In the genomic region with DNA sequence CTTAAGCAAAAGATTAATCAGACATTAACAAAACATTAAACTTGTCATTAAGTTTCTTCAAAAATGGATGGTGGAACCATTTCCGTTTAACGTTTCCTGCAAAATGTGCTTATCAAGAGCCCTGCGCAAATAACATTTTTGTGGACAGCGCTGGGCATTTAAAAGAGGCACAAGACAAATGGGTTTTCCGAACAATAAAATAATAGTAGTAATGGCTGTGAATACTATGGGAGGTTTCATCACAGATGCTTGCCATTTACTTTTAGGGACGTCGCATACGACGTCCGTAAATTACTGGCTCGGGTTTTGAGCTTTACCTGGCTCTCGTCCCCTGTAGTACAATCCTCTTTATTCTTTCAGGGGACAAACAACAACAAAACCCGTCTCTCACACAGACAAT, we compare ENCODE assay signal across 9 cellular contexts. TPM values are rescaled to one million over a fixed set of nuclear protein-coding genes. Genes with fewer than 3 reads are reported as not detected.
DNase-seq lines count a peak whose midpoint lies in the region; ATAC-seq, FAIRE-seq and TF ChIP-seq lines count a peak whose summit lies in the region.
"Had no signal": no experiment of that assay in that cellular context is flagged by ENCODE, and none has a peak within 500 bp of the region (broad histone marks: within the 10 kb centered on the region; RNA-seq: fewer than 3 reads in every experiment).

No MANE protein-coding gene starts in this region.

- H3K4me1 Mint-ChIP-seq in CD14-positive monocyte (peaks cover 39% of the 10 kb centered on the region), WTC11 (peaks cover 32% of the 10 kb centered on the region)

- H4K8ac ChIP-seq in neuronal stem cell (ENCODE audit: low read depth, low read length): no peak overlapping the region

- peaks cover 82% of the 10 kb centered on the region for H3K79me2 ChIP-seq in endothelial cell of umbilical vein (ENCODE audit: control insufficient read depth, insufficient read depth, low read length)

- intact Hi-C loops in CD14-positive monocyte (cut with micrococcal nuclease) (loop anchor here (5.0 to 10.0 kb wide), 3 partner anchors 97 to 273 kb away; a partner anchor contains a TSS), endothelial cell of umbilical vein (cut with micrococcal nuclease) (loop anchor here (5.0 to 10.0 kb wide), 4 partner anchors 101 to 511 kb away; a partner anchor contains a TSS), posterior vena cava (cut with DNase I) (loop anchor here in 1 of 2 donors (5.0 kb wide), 1 partner anchor 104 kb away; no protein-coding TSS in a partner anchor)

- H4K91ac ChIP-seq in neuronal stem cell (ENCODE audit: low read depth, low read length, poor library complexity): no peak overlapping the region

- no peak for TF ChIP-seq CTCF in CD14-positive monocyte (IDR thresholded peaks at IDR 0.05)
- TF ChIP-seq CTCF in LNCaP clone FGC (IDR thresholded peaks at IDR 0.05; ENCODE audit: control insufficient read depth, extremely low read depth, insufficient read depth): no peak
- TF ChIP-seq CTCF in endothelial cell of umbilical vein (IDR thresholded peaks at IDR 0.05; ENCODE audit: extremely low read depth in 1 of 2, insufficient read depth in 1 of 2, low read depth in 1 of 2, low read length in 2 of 2): no peak
- no peak for TF ChIP-seq CTCF in WTC11 (IDR thresholded peaks at IDR 0.05)

- no peak for ATAC-seq in WTC11

- no peak overlapping the region for H2BK120ac ChIP-seq in neuronal stem cell (ENCODE audit: low read depth, low read length)

- H3K4me1 ChIP-seq in endothelial cell of umbilical vein (ENCODE audit: control insufficient read depth, extremely low read depth, insufficient read depth, low read length): peaks cover 27% of the 10 kb centered on the region
- H3K4me1 ChIP-seq in neuronal stem cell (ENCODE audit: control insufficient read depth in 2 of 2, insufficient read depth in 1 of 2, low read depth in 1 of 2, low read length in 2 of 2): peaks cover 7 to 22% of the 10 kb centered on the region in 2 donors

- H3K9me3 ChIP-seq in endothelial cell of umbilical vein (replicated peaks; ENCODE audit: control insufficient read depth, insufficient read depth, low read length): no peaks in the 10 kb centered on the region
- H3K9me3 ChIP-seq in neuronal stem cell (replicated peaks in 1 of 2; ENCODE audit: control insufficient read depth in 2 of 2, insufficient read depth in 1 of 2, low read depth in 1 of 2, low read length in 2 of 2): no peaks in the 10 kb centered on the region

- dilution Hi-C loops in endothelial cell of umbilical vein (cut with MboI; ENCODE audit: extremely low pct_ligation_motif_present, low sequenced_read_pairs): no loop called here

- H3K18ac ChIP-seq in neuronal stem cell (ENCODE audit: low read length): no peak overlapping the region

- H2AK5ac ChIP-seq in neuronal stem cell (ENCODE audit: low read depth, low read length): no peak overlapping the region

- H3K23ac ChIP-seq in neuronal stem cell (ENCODE audit: low read depth, low read length, poor library complexity): no peak overlapping the region

- no peak overlapping the region for H3K4ac ChIP-seq in neuronal stem cell (ENCODE audit: low read length)

- H3K14ac ChIP-seq in neuronal stem cell (ENCODE audit: low read length): no peak overlapping the region

- H3K4me3 Mint-ChIP-seq in CD14-positive monocyte: peak overlapping the region in 1 of 2 donors; percentile 98
- no peak overlapping the region for H3K4me3 Mint-ChIP-seq in WTC11

- DNase-seq in CD14-positive monocyte (ENCODE audit: low spot score) (no peak), LNCaP clone FGC (ENCODE audit: low read depth) (no peak), endothelial cell of umbilical vein (ENCODE audit: low read depth, low spot score) (peak; percentile 79), neuronal stem cell (ENCODE audit: low spot score) (no peak), SIG-M5 (lab: John Stamatoyannopoulos, UW) (no peak), posterior vena cava (ENCODE audit: low spot score) (no peak), WTC11 (ENCODE audit: low spot score) (no peak)
- no peak for DNase-seq in stimulated activated CD4-positive, alpha-beta T cell treated with anti-CD3 and anti-CD28 coated beads, Interleukin-4, amount 100 ng/mL, for 1 hour

- H3K4me3 ChIP-seq in LNCaP clone FGC (ENCODE audit: low read depth, low read length) (peak overlapping the region; percentile 79), endothelial cell of umbilical vein (replicated peaks in 1 of 3; ENCODE audit: insufficient read depth in 1 of 3, low read depth in 1 of 3, low read length in 3 of 3) (peak overlapping the region; percentile 37 to 88 (median 54)), neuronal stem cell (ENCODE audit: low read length in 2 of 2) (peak overlapping the region; percentile 66 to 95)

- H3K36me3 Mint-ChIP-seq in CD14-positive monocyte (peaks cover 8 to 9% of the 10 kb centered on the region in 2 donors), WTC11 (no peaks in the 10 kb centered on the region; the same call in 1 of the 2 replicates)

- H3K27ac Mint-ChIP-seq in CD14-positive monocyte (peak overlapping the region in 4 of 7 donors; percentile 20 to 72 (median 66)), WTC11 (no peak overlapping the region; the same call in 1 of the 2 replicates)

- no peaks in the 10 kb centered on the region for H3K9me1 ChIP-seq in endothelial cell of umbilical vein (replicated peaks; ENCODE audit: control insufficient read depth, extremely low read depth, insufficient read depth, low read length)

- no peaks in the 10 kb centered on the region for H3K36me3 ChIP-seq in endothelial cell of umbilical vein (ENCODE audit: control insufficient read depth in 2 of 2, extremely low read depth in 1 of 2, insufficient read depth in 2 of 2, low read length in 2 of 2)
- H3K36me3 ChIP-seq in neuronal stem cell (replicated peaks in 1 of 2; ENCODE audit: control insufficient read depth in 2 of 2, insufficient read depth in 2 of 2, low read length in 2 of 2): peaks cover 0 to 45% of the 10 kb centered on the region in 2 donors

- no CpG with 5 or more reads among the region's 13 CpGs for WGBS in neuronal stem cell (ENCODE audit: extremely low coverage in 2 of 2, insufficient read length in 2 of 2, insufficient replicate concordance in 1 of 2), 2 donors

- H3K27ac ChIP-seq in endothelial cell of umbilical vein (ENCODE audit: insufficient read depth, low read depth, low read length): peak overlapping the region; percentile 85
- H3K27ac ChIP-seq in neuronal stem cell (replicated peaks; ENCODE audit: low read length): no peak overlapping the region

- peak overlapping the region; percentile 97 for H3K9ac ChIP-seq in endothelial cell of umbilical vein (replicated peaks; ENCODE audit: extremely low read depth, insufficient read depth, low read length)
- no peak overlapping the region for H3K9ac ChIP-seq in neuronal stem cell (ENCODE audit: low read depth, low read length, poor library complexity)

- H3K27me3 Mint-ChIP-seq in CD14-positive monocyte (ENCODE audit: low read depth in 3 of 3) (peaks cover 0 to 3% (median 0%) of the 10 kb centered on the region in 3 donors), WTC11 (ENCODE audit: low read depth) (no peaks in the 10 kb centered on the region)

- peak; percentile 41 for TF ChIP-seq POLR2A in endothelial cell of umbilical vein (IDR thresholded peaks at IDR 0.05; ENCODE audit: low read depth, low read length)

- no peaks in the 10 kb centered on the region for H3K79me1 ChIP-seq in neuronal stem cell (ENCODE audit: low read depth, low read length)

- peaks cover under 1% of the 10 kb centered on the region for H4K20me1 ChIP-seq in endothelial cell of umbilical vein (replicated peaks; ENCODE audit: control insufficient read depth, extremely low read depth, insufficient read depth, low read length)

- H3K4me2 ChIP-seq in endothelial cell of umbilical vein (ENCODE audit: insufficient read depth, low read length) (peak overlapping the region; percentile 92), neuronal stem cell (ENCODE audit: insufficient read depth, low read length, poor library complexity, severe bottlenecking) (peak overlapping the region; percentile 62)

- H2AFZ ChIP-seq in endothelial cell of umbilical vein (ENCODE audit: low read depth, low read length) (peak overlapping the region; percentile 13), neuronal stem cell (ENCODE audit: low read length) (peak overlapping the region; percentile 72)

- H2BK12ac ChIP-seq in neuronal stem cell (ENCODE audit: low read length): no peak overlapping the region

- CTCF ChIA-PET in endothelial cell of umbilical vein (lab: Charles Lee): interaction anchor here (1.1 to 2.6 kb wide), 4 partner anchors 31 to 427 kb away, joined by 3 to 15 read pairs (median 4); no protein-coding TSS in a partner anchor
- CTCF ChIA-PET in WTC11 (lab: Charles Lee): interaction anchor here (1.0 kb wide), 1 partner anchor 50 kb away, joined by 4 read pairs; no protein-coding TSS in a partner anchor

- no peak overlapping the region for H2BK15ac ChIP-seq in neuronal stem cell (ENCODE audit: low read length)

- H3K9me3 Mint-ChIP-seq in CD14-positive monocyte (no peaks in the 10 kb centered on the region), WTC11 (no peaks in the 10 kb centered on the region)

- BruUV-seq in endothelial cell of umbilical vein (replicated peaks; lab: Mats Ljungman, UMichigan): no TSS peak

- no peak for FAIRE-seq in endothelial cell of umbilical vein (lab: Jason Lieb, UNC)
- FAIRE-seq: islet of Langerhans had no signal

- POLR2A ChIA-PET in endothelial cell of umbilical vein (lab: Charles Lee) (no interaction called here), WTC11 (lab: Charles Lee) (interaction anchor here (1.1 to 1.5 kb wide), 4 partner anchors 11 to 276 kb away, joined by 3 to 4 read pairs (median 3); a partner anchor contains a TSS)

- H3K27me3 ChIP-seq in endothelial cell of umbilical vein (ENCODE audit: control insufficient read depth in 2 of 2, insufficient read depth in 2 of 2, low read length in 2 of 2) (no peaks in the 10 kb centered on the region), neuronal stem cell (ENCODE audit: control insufficient read depth in 3 of 3, insufficient read depth in 3 of 3, low read depth in 1 of 3, low read length in 3 of 3) (no peaks in the 10 kb centered on the region)

- H2BK5ac ChIP-seq in neuronal stem cell (ENCODE audit: low read length): no peak overlapping the region

RNA-seq across cellular contexts. Expression of a gene that starts 1.0 kb away (rescaled TPM):
- polyA plus RNA-seq in CD14-positive monocyte (1 to 10 TPM; 4.1 to 5.0 TPM), endothelial cell of umbilical vein (4.0 and 4.4 TPM in 2 replicates)
- total RNA-seq in endothelial cell of umbilical vein (19.0 and 19.7 TPM in 2 replicates), posterior vena cava (10 to 100 TPM; 11.2 to 12.3 TPM), WTC11 (2021) (14.3 to 17.2 TPM (median 14.4 TPM) in 3 replicates)
- polyA plus RNA-seq in endothelial cell of umbilical vein (2011; cell fraction: cytosol; rRNA removed): 4.7 and 5.0 TPM in 2 replicates
- polyA plus RNA-seq in endothelial cell of umbilical vein (2011; cell fraction: nucleus; rRNA removed): 12.5 and 17.5 TPM in 2 replicates
- polyA plus RNA-seq in endothelial cell of umbilical vein (2012): 7.9 and 10.2 TPM in 2 replicates
- 20.3 and 23.5 TPM in 2 replicates for polyA minus RNA-seq in endothelial cell of umbilical vein
- polyA minus RNA-seq in endothelial cell of umbilical vein (2011; cell fraction: cytosol; rRNA and poly(A)+ RNA removed): 12.4 TPM
- polyA minus RNA-seq in endothelial cell of umbilical vein (2011; cell fraction: nucleus; rRNA and poly(A)+ RNA removed): 25.5 and 37.1 TPM in 2 replicates
- polyA plus RNA-seq in neuronal stem cell (2013, experiment 1 of 2): 9.8 TPM
- 10.2 TPM for polyA plus RNA-seq in neuronal stem cell (2013, experiment 2 of 2)

RNA-seq across cellular contexts. Expression of a gene that starts 1.5 kb away (rescaled TPM):
- polyA plus RNA-seq in CD14-positive monocyte (10 to 100 TPM; 13.2 to 21.4 TPM), endothelial cell of umbilical vein (8.3 and 11.8 TPM in 2 replicates)
- total RNA-seq in endothelial cell of umbilical vein (49.7 and 52.1 TPM in 2 replicates), posterior vena cava (10 to 100 TPM; 60.5 to 77.7 TPM), WTC11 (2021) (49.5 to 56.6 TPM (median 54.7 TPM) in 3 replicates)
- polyA plus RNA-seq in endothelial cell of umbilical vein (2011; cell fraction: cytosol; rRNA removed): 12.2 and 15.8 TPM in 2 replicates
- polyA plus RNA-seq in endothelial cell of umbilical vein (2011; cell fraction: nucleus; rRNA removed): 53.6 and 74.0 TPM in 2 replicates
- polyA plus RNA-seq in endothelial cell of umbilical vein (2012): 26.7 and 26.9 TPM in 2 replicates
- 46.2 and 111 TPM in 2 replicates for polyA minus RNA-seq in endothelial cell of umbilical vein
- polyA minus RNA-seq in endothelial cell of umbilical vein (2011; cell fraction: cytosol; rRNA and poly(A)+ RNA removed): 28.6 TPM
- 140 and 144 TPM in 2 replicates for polyA minus RNA-seq in endothelial cell of umbilical vein (2011; cell fraction: nucleus; rRNA and poly(A)+ RNA removed)
- 23.7 TPM for polyA plus RNA-seq in neuronal stem cell (2013, experiment 1 of 2)
- polyA plus RNA-seq in neuronal stem cell (2013, experiment 2 of 2): 24.4 TPM
